ENCODE assay signal across 25 cellular contexts in genomic region chr7:67773081-67773480, GRCh38.
"Had no signal": no experiment of that assay in that cellular context is flagged by ENCODE, and none has a peak within 500 bp of the region (broad histone marks: within the 10 kb centered on the region; RNA-seq: fewer than 3 reads in every experiment).

No MANE protein-coding gene starts in this region.

- ATAC-seq: activated naive CD4-positive, alpha-beta T cell treated with anti-CD3 and anti-CD28 coated beads, Interleukin-2, amount 50 U/mL, for 72 hours; activated T-cell treated with anti-CD3 and anti-CD28 coated beads, Interleukin-2, amount 50 U/mL, for 72 hours; esophagus mucosa; gastrocnemius medialis; heart right ventricle; WTC11 had no signal

- H3K4me1 ChIP-seq: ascending aorta, gastrocnemius medialis, heart right ventricle had no signal

- H3K36me3 ChIP-seq: ascending aorta, gastrocnemius medialis, heart right ventricle had no signal

- H3K27me3 ChIP-seq: ascending aorta, gastrocnemius medialis had no signal

- H3K4me3 ChIP-seq: ascending aorta, coronary artery, dorsolateral prefrontal cortex, gastrocnemius medialis, heart right ventricle had no signal

- H3K27ac ChIP-seq: ascending aorta, coronary artery, dorsolateral prefrontal cortex, gastrocnemius medialis, heart right ventricle had no signal

- DNase-seq: activated CD4-positive, alpha-beta memory T cell treated with anti-CD3 and anti-CD28 coated beads, Interleukin-2, amount 10 ng/mL, durations not matched to agents 7 days and 5 days; activated CD4-positive, alpha-beta T cell treated with anti-CD3 and anti-CD28 coated beads for 1 hour; activated CD4-positive, alpha-beta T cell treated with anti-CD3 and anti-CD28 coated beads for 4 hours; activated CD4-positive, alpha-beta T cell treated with anti-CD3 and anti-CD28 coated beads, Interleukin-2, amount 10 ng/mL, durations not matched to agents 7 days and 5 days; activated CD4-positive, alpha-beta T cell treated with anti-CD3 and anti-CD28 coated beads, Interleukin-2, amount 50 U/mL, for 4 hours; activated CD8-positive, alpha-beta memory T cell treated with anti-CD3 and anti-CD28 coated beads, Interleukin-2, amount 50 U/mL, for 48 hours; activated gamma-delta T cell; activated naive CD4-positive, alpha-beta T cell; activated naive CD4-positive, alpha-beta T cell treated with anti-CD3 and anti-CD28 coated beads, Interleukin-2, amount 10 ng/mL, durations not matched to agents 7 days and 5 days; activated naive CD8-positive, alpha-beta T cell treated with anti-CD3 and anti-CD28 coated beads, Interleukin-2, amount 10 ng/mL, durations not matched to agents 7 days and 5 days; activated T-cell treated with anti-CD3 and anti-CD28 coated beads for 4 hours; activated T-cell treated with anti-CD3 and anti-CD28 coated beads, Interleukin-2, amount 50 U/mL, for 24 hours; activated T-cell treated with anti-CD3 and anti-CD28 coated beads, Interleukin-2, amount 50 U/mL, for 72 hours; dorsolateral prefrontal cortex; effector memory CD4-positive, alpha-beta T cell; foreskin fibroblast; gastrocnemius medialis; glutamatergic neuron; heart right ventricle; T-helper 2 cell had no signal

- H3K9me3 ChIP-seq: ascending aorta, gastrocnemius medialis, heart right ventricle had no signal
